In genomic region chr3:36804295-36805055, GRCh38 we compare ENCODE assay signal across 21 cellular contexts. TPM values are rescaled to one million over a fixed set of nuclear protein-coding genes. Genes with fewer than 3 reads are reported as not detected.
A peak's percentile ranks its signal among the peaks of the same experiment; 100 is the strongest.
DNase-seq lines count a peak whose midpoint lies in the region; ATAC-seq, FAIRE-seq and TF ChIP-seq lines count a peak whose summit lies in the region.
"Had no signal": no experiment of that assay in that cellular context is flagged by ENCODE, and none has a peak within 500 bp of the region (broad histone marks: within the 10 kb centered on the region; RNA-seq: fewer than 3 reads in every experiment).

No MANE protein-coding gene starts in this region.

- H3K4me3 ChIP-seq in H7 (ENCODE audit: insufficient read depth, low read depth, low read length) (no peak overlapping the region), esophagus muscularis mucosa (no peak overlapping the region), small intestine (ENCODE audit: low read depth in 1 of 2, low read length in 2 of 2) (no peak overlapping the region)
- H3K4me3 ChIP-seq: left lung, SJCRH30, tibial nerve had no signal

- peak; percentile 74 for DNase-seq in COLO668 (lab: John Stamatoyannopoulos, UW; ENCODE audit: unreplicated experiment)
- DNase-seq in H7, result peak; percentile 45
- DNase-seq in NCI-H524 (lab: John Stamatoyannopoulos, UW), result peak; percentile 83 to 91
- peak; percentile 70 for DNase-seq in esophagus muscularis mucosa (ENCODE audit: extremely low spot score)
- no peak for DNase-seq in small intestine
- DNase-seq in activated naive CD8-positive, alpha-beta T cell treated with anti-CD3 and anti-CD28 coated beads for 36 hours, result no peak
- no peak for DNase-seq in SW 1271 (lab: John Stamatoyannopoulos, UW)
- DNase-seq: aorta; GDM1; hippocampal formation; left lung; MM.1S; SJCRH30; stimulated activated CD4-positive, alpha-beta T cell treated with anti-CD3 and anti-CD28 coated beads, Interleukin-1b, Interleukin-23, amount 100 ng/mL, for 48 hours; stimulated activated CD8-positive, alpha-beta memory T cell treated with anti-CD3 and anti-CD28 coated beads, Interleukin-4, amount 100 ng/mL, for 48 hours had no signal

- no peak overlapping the region for H3K27ac Mint-ChIP-seq in activated naive CD8-positive, alpha-beta T cell treated with anti-CD3 and anti-CD28 coated beads for 36 hours

- no peak overlapping the region for H3K4me3 Mint-ChIP-seq in activated naive CD8-positive, alpha-beta T cell treated with anti-CD3 and anti-CD28 coated beads for 36 hours

- peaks cover 22% of the 10 kb centered on the region for H3K27me3 Mint-ChIP-seq in activated naive CD8-positive, alpha-beta T cell treated with anti-CD3 and anti-CD28 coated beads for 36 hours

- intact Hi-C loops in esophagus muscularis mucosa (cut with DNase I), result no loop called here

- TF ChIP-seq CTCF in esophagus muscularis mucosa (IDR thresholded peaks at IDR 0.05), result no peak

- 91% methylated on average over 2 of the region's 2 CpGs for WGBS in esophagus muscularis mucosa
- WGBS in small intestine, 3 donors, result 88 to 98% (median 94%) methylated on average over 2 of the region's 2 CpGs

- H3K27ac ChIP-seq in esophagus muscularis mucosa (replicated peaks in 1 of 4) (no peak overlapping the region), small intestine (ENCODE audit: low read depth in 1 of 2, low read length in 1 of 2) (no peak overlapping the region)
- H3K27ac ChIP-seq: C4-2B, left lung, SJCRH30, tibial nerve had no signal

- no peaks in the 10 kb centered on the region for H3K4me1 ChIP-seq in esophagus muscularis mucosa
- H3K4me1 ChIP-seq in small intestine (ENCODE audit: control insufficient read depth in 2 of 2, insufficient read depth in 1 of 2, low read depth in 1 of 2, low read length in 1 of 2), result no peaks in the 10 kb centered on the region
- H3K4me1 ChIP-seq: left lung, SJCRH30, tibial nerve had no signal

- H3K27me3 ChIP-seq in H7 (ENCODE audit: control insufficient read depth, insufficient read depth, low read length) (no peaks in the 10 kb centered on the region), esophagus muscularis mucosa (no peaks in the 10 kb centered on the region), small intestine (ENCODE audit: control insufficient read depth in 2 of 2, insufficient read depth in 2 of 2, low read length in 2 of 2) (peaks cover 0 to 3% of the 10 kb centered on the region in 2 donors)
- H3K27me3 ChIP-seq: left lung, SJCRH30, tibial nerve had no signal

- peaks cover 5% of the 10 kb centered on the region for H3K9me3 Mint-ChIP-seq in activated naive CD8-positive, alpha-beta T cell treated with anti-CD3 and anti-CD28 coated beads for 36 hours

- no peak for FAIRE-seq in small intestine (lab: Jason Lieb, UNC)

- no peak for TF ChIP-seq EP300 in esophagus muscularis mucosa (IDR thresholded peaks at IDR 0.05)

- H3K36me3 Mint-ChIP-seq in activated naive CD8-positive, alpha-beta T cell treated with anti-CD3 and anti-CD28 coated beads for 36 hours, result peaks cover 3% of the 10 kb centered on the region

- H3K4me1 Mint-ChIP-seq in activated naive CD8-positive, alpha-beta T cell treated with anti-CD3 and anti-CD28 coated beads for 36 hours, result no peaks in the 10 kb centered on the region

- H3K9me3 ChIP-seq in esophagus muscularis mucosa, result peaks cover 0 to 25% (median 14%) of the 10 kb centered on the region in 4 donors
- no peaks in the 10 kb centered on the region for H3K9me3 ChIP-seq in small intestine (ENCODE audit: control insufficient read depth, low read depth)
- H3K9me3 ChIP-seq: SJCRH30 had no signal

- H3K36me3 ChIP-seq in H7 (replicated peaks; ENCODE audit: control insufficient read depth, insufficient read depth, low read length) (no peaks in the 10 kb centered on the region), esophagus muscularis mucosa (no peaks in the 10 kb centered on the region), small intestine (ENCODE audit: control insufficient read depth in 2 of 2, insufficient read depth in 2 of 2, low read length in 2 of 2) (no peaks in the 10 kb centered on the region)
- H3K36me3 ChIP-seq: left lung, SJCRH30, tibial nerve had no signal

- no peak for TF ChIP-seq POLR2A in esophagus muscularis mucosa (IDR thresholded peaks at IDR 0.05; ENCODE audit: low read depth)

- ATAC-seq in HG03439 (IDR thresholded peaks at IDR 0.05; ENCODE audit: unreplicated experiment), result no peak
- ATAC-seq: left lung had no signal

RNA-seq across cellular contexts. Expression of gene DCLK3, which starts 40.1 kb away (rescaled TPM):
- total RNA-seq in H7 (2014; rRNA removed; shearing (Covaris generic)), result 0.37 and 0.42 TPM in 2 replicates
- under 1 TPM; under 0.01 to 0.33 (median 0.21) TPM for total RNA-seq in esophagus muscularis mucosa
- polyA plus RNA-seq in small intestine, result under 1 TPM in 2 of 3 donors, not detected in 1; 0.24 to 0.27 TPM
- under 1 TPM; 0.10 to 0.72 TPM for total RNA-seq in activated naive CD8-positive, alpha-beta T cell treated with anti-CD3 and anti-CD28 coated beads for 36 hours
- total RNA-seq: HT-29, myocyte, renal cortical epithelial cell, SJCRH30 had no signal

Comparison
In these comparisons a context has a peak if more than half of its experiments do, and no peak if none do; other contexts are left out.
1. DNase-seq: peak in COLO668 (single experiment), H7 (single experiment), NCI-H524 (2 of 2) and esophagus muscularis mucosa (single experiment); none in small intestine (single experiment), activated naive CD8-positive, alpha-beta T cell treated with anti-CD3 and anti-CD28 coated beads for 36 hours (single experiment) and SW 1271 (0 of 2).